Comparison of ENCODE assay signal across 9 cellular contexts in the genomic region with DNA sequence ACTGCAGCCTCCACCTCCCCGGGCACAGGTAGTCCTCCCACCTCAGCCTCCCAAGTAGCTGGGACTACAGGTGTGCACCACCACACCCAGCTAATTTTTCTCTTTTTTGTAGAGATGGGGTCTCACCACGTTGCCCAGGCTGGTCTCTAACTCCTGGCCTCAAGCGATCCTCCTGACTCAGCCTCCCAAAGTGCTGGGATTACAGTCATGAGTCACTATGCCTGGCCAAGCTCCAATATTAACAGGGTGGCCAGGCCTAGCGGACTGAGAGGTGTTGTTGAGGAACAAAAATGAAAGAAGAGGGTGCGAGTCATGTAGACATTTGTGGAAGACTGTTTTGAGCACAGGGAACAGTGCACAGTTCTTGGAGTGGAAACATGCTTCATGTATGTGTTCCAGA. TPM values are rescaled to one million over a fixed set of nuclear protein-coding genes. Genes with fewer than 3 reads are reported as not detected.
DNase-seq lines count a peak whose midpoint lies in the region; TF ChIP-seq lines count a peak whose summit lies in the region.
"Not testable (repeated sequence)": the region's sequence is repeated elsewhere in the genome, so short reads cannot be mapped to it uniquely, and the experiment has no call there.
"Had no signal": no experiment of that assay in that cellular context is flagged by ENCODE, and none has a peak within 500 bp of the region (broad histone marks: within the 10 kb centered on the region; RNA-seq: fewer than 3 reads in every experiment).

No MANE protein-coding gene starts in this region.

- TF ChIP-seq CTCF in epithelial cell of esophagus (IDR thresholded peaks at IDR 0.05; ENCODE audit: insufficient read depth, low read depth, low read length, missing control alignments) = not testable (repeated sequence)

- H3K4me3 ChIP-seq in ACC112 (ENCODE audit: low read depth, low read length); epithelial cell of esophagus (ENCODE audit: low read length): not testable (repeated sequence)

- peaks cover 28% of the 10 kb centered on the region for H3K79me2 ChIP-seq in ACC112 (ENCODE audit: control insufficient read depth, insufficient read depth, low read length, unreplicated experiment)

- DNase-seq in ELR (ENCODE audit: low read depth) (peak; percentile 82), LHCN-M2 (ENCODE audit: low read depth) (peak; percentile 72), RPMI7951 (ENCODE audit: low read depth) (peak; percentile 80), astrocyte of the hippocampus (ENCODE audit: low read depth, low spot score) (peak; percentile 27), epithelial cell of esophagus (ENCODE audit: low read depth) (peak; percentile 34), hepatic stellate cell (ENCODE audit: low spot score) (peak; percentile 38), stromal cell of bone marrow (ENCODE audit: low read depth) (peak; percentile 49)

- H3K4me1 ChIP-seq in ACC112 (ENCODE audit: control insufficient read depth, insufficient read depth, low read length, unreplicated experiment) = peaks cover 29% of the 10 kb centered on the region

- H3K27ac ChIP-seq in ACC112 (ENCODE audit: low read depth, low read length) = peak overlapping the region; percentile 47; the same call in 1 of the 2 replicates

- peaks cover 31% of the 10 kb centered on the region; the same call in 1 of the 2 replicates for H3K36me3 ChIP-seq in ACC112 (ENCODE audit: insufficient read depth, low read length)

- H2AFZ ChIP-seq in ACC112 (ENCODE audit: low read length, unreplicated experiment) = not testable (repeated sequence)

- H3K27me3 ChIP-seq in ACC112 (ENCODE audit: insufficient read depth, low read length) = not testable (repeated sequence)

RNA-seq across cellular contexts. Expression of a gene that starts 10.3 kb away (rescaled TPM):
- total RNA-seq in LHCN-M2 (2014; rRNA removed) = 254 and 297 TPM in 2 replicates
- polyA plus RNA-seq in LHCN-M2 (2012) = 263 TPM
- total RNA-seq in RPMI7951 (2014; rRNA removed; shearing (Covaris generic)) = 140 and 156 TPM in 2 replicates

RNA-seq across cellular contexts. Expression of a gene that starts 34.8 kb away (rescaled TPM):
- 153 and 159 TPM in 2 replicates for total RNA-seq in LHCN-M2 (2014; rRNA removed)
- 140 TPM for polyA plus RNA-seq in LHCN-M2 (2012)
- total RNA-seq in RPMI7951 (2014; rRNA removed; shearing (Covaris generic)) = 101 and 105 TPM in 2 replicates

RNA-seq across cellular contexts. Expression of a gene that starts 36.3 kb away (rescaled TPM):
- total RNA-seq in LHCN-M2 (2014; rRNA removed) = not detected in 2 replicates
- polyA plus RNA-seq in LHCN-M2 (2012) = not detected
- 4.4 and 10.3 TPM in 2 replicates for total RNA-seq in RPMI7951 (2014; rRNA removed; shearing (Covaris generic))
- total RNA-seq: G401 had no signal

Comparison
In these comparisons a context has a peak if more than half of its experiments do, and no peak if none do; other contexts are left out.
1. DNase-seq: peak in every context shown above with its lines; median percentile 82 in ELR; 80 in RPMI7951; 72 in LHCN-M2; 49 in stromal cell of bone marrow; 38 in hepatic stellate cell; 34 in epithelial cell of esophagus; 27 in astrocyte of the hippocampus.